Comparison of ENCODE assay signal across 1 cellular context in the genomic region with DNA sequence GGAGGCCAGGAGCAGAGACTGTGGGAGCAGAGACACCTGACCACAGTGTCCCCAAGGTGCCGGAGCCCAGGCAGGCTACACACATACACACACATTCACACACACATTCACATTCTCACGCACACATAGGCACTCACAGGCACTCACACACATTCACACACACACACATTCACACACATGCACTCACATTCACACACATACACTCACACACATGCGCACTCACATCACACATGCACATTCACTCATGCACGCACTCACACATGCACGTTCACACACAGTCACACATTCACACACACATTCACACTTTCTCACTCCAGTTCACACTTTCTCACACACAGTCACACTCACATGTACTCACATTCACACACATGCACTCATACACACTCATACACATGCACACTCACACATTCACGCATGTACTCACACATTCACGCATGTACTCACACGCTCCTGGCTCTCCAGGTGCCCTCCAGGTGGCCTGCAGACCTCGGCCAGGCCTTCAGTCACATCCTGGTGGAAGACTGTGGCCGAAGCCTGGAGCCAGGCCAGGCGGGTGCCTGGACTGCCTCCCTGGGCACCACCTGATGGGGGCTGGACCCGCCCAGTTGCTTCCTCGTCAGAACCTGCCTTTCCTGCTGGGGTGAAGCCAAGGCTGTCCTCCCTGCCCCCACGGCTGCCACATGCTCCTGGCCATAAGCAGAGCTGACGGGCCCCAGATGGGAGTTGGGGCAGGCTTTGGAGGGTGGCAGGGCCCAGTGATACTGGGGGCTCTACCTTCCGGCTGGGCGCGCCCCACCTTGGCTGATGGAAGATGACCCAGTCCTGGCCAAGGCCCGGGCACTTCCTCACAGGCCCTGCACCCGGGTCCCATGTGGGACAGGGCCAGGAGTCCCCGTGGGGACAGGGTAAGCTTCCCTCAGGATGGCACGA.
TF ChIP-seq lines count a peak whose summit lies in the region.

No MANE protein-coding gene starts in this region.

TF ChIP-seq in GM12878, 131 proteins besides CTCF, POLR2A, EP300 and RAD21 (continued from another document):
- TF ChIP-seq ZSCAN29 (IDR thresholded peaks at IDR 0.05) (no peak), RAD51 (IDR thresholded peaks at IDR 0.05) (no peak)
- TF ChIP-seq, protein P1, sequence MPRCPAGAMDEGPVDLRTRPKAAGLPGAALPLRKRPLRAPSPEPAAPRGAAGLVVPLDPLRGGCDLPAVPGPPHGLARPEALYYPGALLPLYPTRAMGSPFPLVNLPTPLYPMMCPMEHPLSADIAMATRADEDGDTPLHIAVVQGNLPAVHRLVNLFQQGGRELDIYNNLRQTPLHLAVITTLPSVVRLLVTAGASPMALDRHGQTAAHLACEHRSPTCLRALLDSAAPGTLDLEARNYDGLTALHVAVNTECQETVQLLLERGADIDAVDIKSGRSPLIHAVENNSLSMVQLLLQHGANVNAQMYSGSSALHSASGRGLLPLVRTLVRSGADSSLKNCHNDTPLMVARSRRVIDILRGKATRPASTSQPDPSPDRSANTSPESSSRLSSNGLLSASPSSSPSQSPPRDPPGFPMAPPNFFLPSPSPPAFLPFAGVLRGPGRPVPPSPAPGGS (IDR thresholded peaks at IDR 0.05; ENCODE audit: borderline replicate concordance, insufficient read depth, low read depth, low read length, poor library complexity, severe bottlenecking), result peak; percentile 94
